11 cellular contexts compared by ENCODE assay signal in the genomic region with DNA sequence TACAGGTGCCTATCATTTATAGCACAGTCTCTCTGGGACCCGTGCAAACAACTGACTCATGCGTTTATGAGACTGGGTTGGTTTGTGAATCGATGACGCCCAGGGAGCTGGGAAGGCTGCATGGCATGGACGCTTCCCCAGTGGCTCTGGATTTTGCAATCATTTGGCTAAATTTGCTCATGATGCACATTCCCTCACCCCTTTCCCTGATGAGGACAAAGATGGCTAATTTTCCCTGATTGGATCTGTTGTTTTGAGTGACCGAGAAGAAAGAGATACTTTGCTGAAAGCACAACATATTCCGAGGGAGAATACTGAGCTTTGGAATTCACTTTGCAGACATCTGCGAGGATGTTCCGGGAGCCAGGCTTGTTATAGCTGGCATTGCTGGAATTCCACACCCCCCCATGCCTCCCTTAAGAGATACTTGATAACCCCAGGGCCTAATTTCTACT. TPM values are rescaled to one million over a fixed set of nuclear protein-coding genes. Genes with fewer than 3 reads are reported as not detected.
DNase-seq lines count a peak whose midpoint lies in the region; ATAC-seq, FAIRE-seq and TF ChIP-seq lines count a peak whose summit lies in the region.
"Had no signal": no experiment of that assay in that cellular context is flagged by ENCODE, and none has a peak within 500 bp of the region (broad histone marks: within the 10 kb centered on the region; RNA-seq: fewer than 3 reads in every experiment).

No MANE protein-coding gene starts in this region.

- peak; percentile 11 to 59 for ATAC-seq in gastrocnemius medialis
- no peak for ATAC-seq in HG03159 (IDR thresholded peaks at IDR 0.05; ENCODE audit: unreplicated experiment)

- 57 to 74% (median 69%) methylated on average over 9 of the region's 9 CpGs for WGBS in adrenal gland, 4 donors
- WGBS in hepatocyte (ENCODE audit: low lambda C conversion rate, missing lambda C conversion rate), result 14% methylated on average over 9 of the region's 9 CpGs

- H3K27me3 ChIP-seq in adrenal gland (no peaks in the 10 kb centered on the region), hepatocyte (no peaks in the 10 kb centered on the region), gastrocnemius medialis (no peaks in the 10 kb centered on the region)
- H3K27me3 ChIP-seq: upper lobe of left lung had no signal

- peak; percentile 32 for DNase-seq in H54 (ENCODE audit: insufficient read length, low spot score)
- DNase-seq in adrenal gland, result peak in 4 of 7 donors; percentile 38 to 68 (median 49)
- peak; percentile 48 for DNase-seq in hepatocyte (ENCODE audit: low spot score)
- DNase-seq in gastrocnemius medialis, result peak in 1 of 2 donors; percentile 32
- no peak for DNase-seq in midbrain (lab: John Stamatoyannopoulos, UW)
- no peak for DNase-seq in DMS114 treated with DMSO at 0.1 percent for 48 hours (lab: John Stamatoyannopoulos, UW; ENCODE audit: unreplicated experiment)
- no peak for DNase-seq in kidney
- DNase-seq: cortex of kidney, NCI-H1694, upper lobe of left lung had no signal

- H3K4me1 ChIP-seq in adrenal gland (replicated peaks in 1 of 2) (peaks cover 0 to 8% of the 10 kb centered on the region in 2 donors), hepatocyte (ENCODE audit: insufficient read depth) (peaks cover 20% of the 10 kb centered on the region), gastrocnemius medialis (no peaks in the 10 kb centered on the region), kidney (ENCODE audit: control insufficient read depth in 1 of 2, insufficient read depth in 1 of 2, low read depth in 1 of 2, low read length in 2 of 2) (peaks cover 29 to 43% of the 10 kb centered on the region in 2 donors)

- peak overlapping the region; percentile 54 for H3K4me2 ChIP-seq in hepatocyte

- no peak for FAIRE-seq in H54 (lab: Jason Lieb, UNC)
- FAIRE-seq in kidney (lab: Jason Lieb, UNC), result no peak

- H3K4me3 ChIP-seq in adrenal gland (no peak overlapping the region), hepatocyte (no peak overlapping the region), gastrocnemius medialis (no peak overlapping the region), kidney (ENCODE audit: low read length in 2 of 2) (no peak overlapping the region)
- H3K4me3 ChIP-seq: upper lobe of left lung had no signal

- H4K20me1 ChIP-seq in hepatocyte (ENCODE audit: insufficient read depth, poor library complexity, severe bottlenecking), result no peaks in the 10 kb centered on the region

- no peak for TF ChIP-seq CTCF in adrenal gland (IDR thresholded peaks at IDR 0.05)
- TF ChIP-seq CTCF in hepatocyte (IDR thresholded peaks at IDR 0.05; ENCODE audit: poor library complexity), result no peak
- TF ChIP-seq CTCF in gastrocnemius medialis (IDR thresholded peaks at IDR 0.05 in 4 of 5, conservative IDR thresholded peaks at IDR 0.05 in 1 of 5), result no peak
- no peak for TF ChIP-seq CTCF in kidney (IDR thresholded peaks at IDR 0.05; ENCODE audit: borderline replicate concordance, extremely low read depth, insufficient read depth)

- no peaks in the 10 kb centered on the region for H3K9me3 ChIP-seq in adrenal gland (replicated peaks in 1 of 3)
- no peaks in the 10 kb centered on the region for H3K9me3 ChIP-seq in hepatocyte (ENCODE audit: low read depth)
- no peaks in the 10 kb centered on the region for H3K9me3 ChIP-seq in gastrocnemius medialis
- H3K9me3 ChIP-seq in kidney (ENCODE audit: control insufficient read depth in 1 of 2, low read length in 2 of 2), result no peaks in the 10 kb centered on the region
- H3K9me3 ChIP-seq: upper lobe of left lung had no signal

- H3K27ac ChIP-seq in adrenal gland (peak overlapping the region in 2 of 5 donors; percentile 30 to 36), hepatocyte (peak overlapping the region; percentile 77), gastrocnemius medialis (peak overlapping the region in 1 of 4 donors; percentile 41), kidney (ENCODE audit: low read depth in 2 of 2, low read length in 2 of 2) (peak overlapping the region in 1 of 2 donors; percentile 38)
- H3K27ac ChIP-seq: upper lobe of left lung had no signal

- no peaks in the 10 kb centered on the region for H3K9me2 ChIP-seq in hepatocyte (replicated peaks; ENCODE audit: insufficient read depth)

- H3K79me2 ChIP-seq in hepatocyte, result peaks cover 6% of the 10 kb centered on the region

- no peak overlapping the region for H3K9ac ChIP-seq in kidney (ENCODE audit: low read length in 2 of 2)

- TF ChIP-seq POLR2A in H54 (IDR thresholded peaks at IDR 0.05; ENCODE audit: low read depth, low read length) (no peak), adrenal gland (IDR thresholded peaks at IDR 0.05) (no peak), gastrocnemius medialis (IDR thresholded peaks at IDR 0.05) (no peak)

- no peak overlapping the region for H2AFZ ChIP-seq in hepatocyte

- H3K36me3 ChIP-seq in adrenal gland (replicated peaks in 1 of 2), result no peaks in the 10 kb centered on the region
- H3K36me3 ChIP-seq in hepatocyte (replicated peaks; ENCODE audit: insufficient read depth, low read depth), result no peaks in the 10 kb centered on the region
- no peaks in the 10 kb centered on the region for H3K36me3 ChIP-seq in gastrocnemius medialis
- peaks cover 0 to 2% of the 10 kb centered on the region in 2 donors for H3K36me3 ChIP-seq in kidney (ENCODE audit: control insufficient read depth in 1 of 2, insufficient read depth in 2 of 2, low read length in 2 of 2)
- H3K36me3 ChIP-seq: upper lobe of left lung had no signal

- in situ Hi-C loops in gastrocnemius medialis (cut with MboI; ENCODE audit: low sequenced_read_pairs in 4 of 4), result no loop called here

- intact Hi-C loops in adrenal gland (cut with DNase I) (no loop called here), gastrocnemius medialis (cut with DNase I; ENCODE audit: low total_unique reads) (no loop called here), kidney (cut with DNase I) (no loop called here)

RNA-seq across cellular contexts. Expression of a gene that starts 51.1 kb away (rescaled TPM):
- 10 to 100 TPM; 17.7 to 49.5 (median 27.0) TPM for total RNA-seq in adrenal gland
- 10 to 100 TPM in 2 of 3 donors, 1 to 10 TPM in 1; 5.5 to 25.0 (median 15.6) TPM for polyA plus RNA-seq in adrenal gland
- 13.1 and 13.7 TPM in 2 replicates for total RNA-seq in hepatocyte
- polyA plus RNA-seq in hepatocyte, result 9.8 and 11.4 TPM in 2 replicates
- total RNA-seq in gastrocnemius medialis, result under 1 TPM; 0.15 to 0.85 (median 0.49) TPM
- total RNA-seq in kidney, result 81.5 TPM
- polyA plus RNA-seq in kidney (ENCODE audit: insufficient read depth, low read depth, low replicate concordance), result 62.0 TPM

Comparison
In these comparisons a context has a peak if more than half of its experiments do, and no peak if none do; other contexts are left out.
1. DNase-seq: peak in H54 (single experiment), adrenal gland (4 of 7) and hepatocyte (single experiment); none in midbrain (single experiment), DMS114 treated with DMSO at 0.1 percent for 48 hours (single experiment) and kidney (single experiment).